Comparison of ENCODE assay signal across 8 cellular contexts in genomic region chr22:18001040-18001893, GRCh38. TPM values are rescaled to one million over a fixed set of nuclear protein-coding genes. Genes with fewer than 3 reads are reported as not detected.
A peak's percentile ranks its signal among the peaks of the same experiment; 100 is the strongest.
DNase-seq lines count a peak whose midpoint lies in the region; ATAC-seq and TF ChIP-seq lines count a peak whose summit lies in the region.

No MANE protein-coding gene starts in this region.

- peaks cover 25% of the 10 kb centered on the region for H3K4me1 ChIP-seq in SJSA1 (replicated peaks)
- H3K4me1 ChIP-seq in foreskin keratinocyte: peaks cover 21% of the 10 kb centered on the region

- H3K27me3 ChIP-seq in SJSA1 (replicated peaks): no peaks in the 10 kb centered on the region
- H3K27me3 ChIP-seq in foreskin keratinocyte: no peaks in the 10 kb centered on the region

- H3K9me3 ChIP-seq in SJSA1 (replicated peaks): no peaks in the 10 kb centered on the region

- H3K36me3 ChIP-seq in SJSA1: peaks cover 13% of the 10 kb centered on the region

- peak overlapping the region; percentile 99 to 100 (median 99) for H3K27ac Mint-ChIP-seq in nephron

- peak overlapping the region; percentile 86 to 93 (median 92) for H3K4me3 Mint-ChIP-seq in nephron

- TF ChIP-seq CTCF in foreskin keratinocyte (conservative IDR thresholded peaks at IDR 0.05) (peak; percentile 74), nephron (IDR thresholded peaks at IDR 0.05; ENCODE audit: unreplicated experiment in 3 of 3) (peak; percentile 44 to 61 (median 56))

- H3K4me3 ChIP-seq in SJSA1: peak overlapping the region; percentile 96

- peak overlapping the region; percentile 96 for H3K27ac ChIP-seq in SJSA1
- peak overlapping the region; percentile 79 for H3K27ac ChIP-seq in foreskin keratinocyte

- peaks cover 32% of the 10 kb centered on the region for H3K4me1 Mint-ChIP-seq in nephron

- no peaks in the 10 kb centered on the region for H3K27me3 Mint-ChIP-seq in nephron (ENCODE audit: low read depth)

- H3K9me3 Mint-ChIP-seq in nephron: no peaks in the 10 kb centered on the region

- no peaks in the 10 kb centered on the region for H3K36me3 Mint-ChIP-seq in nephron (ENCODE audit: low read depth)

- no peak for ATAC-seq in GM18505 (IDR thresholded peaks at IDR 0.05; ENCODE audit: unreplicated experiment)
- peak; percentile 81 for ATAC-seq in foreskin keratinocyte
- ATAC-seq in HG02970 (IDR thresholded peaks at IDR 0.05; ENCODE audit: low FRiP score, unreplicated experiment): no peak

- peak; percentile 98 for DNase-seq in NAMALWA (ENCODE audit: low spot score)
- DNase-seq in SJSA1 (ENCODE audit: low read depth in 1 of 2, low spot score in 2 of 2): peak; percentile 94 to 98
- peak; percentile 73 for DNase-seq in activated naive CD4-positive, alpha-beta T cell treated with anti-CD3 and anti-CD28 coated beads, Interleukin-2, amount 50 U/mL, for 16 hours
- peak; percentile 94 to 96 for DNase-seq in foreskin keratinocyte
- peak; percentile 97 for DNase-seq in stromal cell of bone marrow (ENCODE audit: low read depth)

- TF ChIP-seq POLR2A in GM18505 (IDR thresholded peaks at IDR 0.05; ENCODE audit: borderline replicate concordance, extremely low read depth, insufficient read depth, insufficient read length): peak; percentile 60

RNA-seq across cellular contexts. Expression of gene MICAL3, which starts 23.1 kb away (rescaled TPM):
- total RNA-seq in SJSA1 (2014; rRNA removed; shearing (Covaris generic)): 13.5 and 23.5 TPM in 2 replicates
- 59.6 and 68.0 TPM in 2 replicates for total RNA-seq in foreskin keratinocyte
- polyA plus RNA-seq in foreskin keratinocyte: 5.3 and 7.0 TPM in 2 replicates
